In the genomic region with DNA sequence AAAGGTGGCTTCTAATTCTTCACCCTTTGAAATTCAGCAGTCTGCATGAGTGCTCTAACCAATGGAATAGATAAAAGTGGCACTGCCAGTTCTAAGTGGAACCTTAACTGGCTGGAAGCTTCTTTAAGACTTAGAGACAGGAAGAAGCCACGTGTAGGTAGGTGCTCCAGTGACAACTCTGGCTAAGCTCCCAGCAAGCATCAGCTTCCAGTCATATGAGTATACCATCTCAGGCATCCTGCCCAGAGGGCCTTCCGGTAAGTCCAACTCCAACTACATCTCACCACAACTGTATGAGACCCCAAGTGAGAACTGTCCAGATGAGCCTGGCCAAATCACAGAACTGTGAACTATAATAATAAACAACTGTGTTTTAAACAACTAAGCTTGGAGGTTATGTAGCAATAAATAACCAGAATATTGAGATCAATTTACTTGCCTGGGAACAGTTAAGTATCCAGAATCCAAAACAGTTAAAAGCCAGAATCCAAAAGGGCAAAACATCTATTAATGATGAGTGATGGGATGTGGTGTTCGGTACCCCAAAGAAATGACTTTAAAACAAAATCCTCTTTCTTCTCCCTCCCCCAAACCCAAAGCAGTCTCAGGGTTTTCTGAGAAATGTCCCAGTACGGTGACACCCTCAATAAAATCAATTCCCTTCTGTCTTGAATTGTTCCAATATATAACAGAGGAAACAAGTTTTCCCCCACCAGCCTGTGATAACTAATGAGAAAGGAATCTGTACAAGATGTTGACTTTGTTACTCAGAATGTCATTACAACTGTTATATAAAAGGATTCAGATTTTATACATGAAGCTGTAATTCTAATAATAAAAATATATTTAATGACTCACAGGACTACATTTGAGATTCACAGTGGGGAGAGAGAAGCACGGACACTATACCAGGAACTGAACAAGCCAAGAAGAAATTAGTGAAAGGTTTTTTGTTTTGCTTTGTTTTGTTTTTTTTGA, we compare ENCODE assay signal across 1 cellular context.
TF ChIP-seq lines count a peak whose summit lies in the region.

No MANE protein-coding gene starts in this region.

TF ChIP-seq in endothelial cell of umbilical vein, 7 proteins besides CTCF, POLR2A, EP300 and RAD21:
- TF ChIP-seq FOS (IDR thresholded peaks at IDR 0.05; ENCODE audit: borderline replicate concordance, insufficient read depth, low read length) = peak; percentile 89
- peak; percentile 43 for TF ChIP-seq POLR2AphosphoS5 (IDR thresholded peaks at IDR 0.05; ENCODE audit: insufficient read depth, low read depth, low read length)
- TF ChIP-seq GATA2 (IDR thresholded peaks at IDR 0.05; ENCODE audit: insufficient read depth, insufficient read length, low read depth, low read length) = no peak
- TF ChIP-seq JUN (IDR thresholded peaks at IDR 0.05; ENCODE audit: borderline replicate concordance, insufficient read depth, insufficient read length, low read depth) = peak; percentile 84
